Comparison of ENCODE assay signal across 1 cellular context in the genomic region with DNA sequence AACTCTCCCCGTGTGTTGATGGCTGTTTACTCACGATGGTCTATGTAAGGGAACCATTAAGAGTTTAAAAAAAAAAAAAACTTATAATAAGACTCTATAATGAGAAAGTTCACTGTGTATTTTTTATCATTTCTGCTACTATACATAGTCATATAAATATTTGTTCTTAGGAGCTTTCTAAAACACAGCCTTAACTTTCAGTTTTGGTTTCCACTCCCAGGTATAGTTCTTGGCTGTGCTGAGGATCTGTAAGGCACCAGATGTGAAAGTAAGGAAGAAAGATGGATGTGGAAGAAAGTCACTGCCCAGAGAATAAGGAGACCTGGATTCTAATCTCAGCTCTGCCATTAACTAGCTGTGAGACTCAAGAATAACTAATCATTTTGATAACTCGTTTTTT.
TF ChIP-seq lines count a peak whose summit lies in the region.

No MANE protein-coding gene starts in this region.

TF ChIP-seq in GM12878, 131 proteins besides CTCF, POLR2A, EP300 and RAD21 (continued from another document):
- TF ChIP-seq NKRF (conservative IDR thresholded peaks at IDR 0.05) (no peak), RUNX3 (IDR thresholded peaks at IDR 0.05; ENCODE audit: low read length) (no peak), BMI1 (IDR thresholded peaks at IDR 0.05; ENCODE audit: borderline replicate concordance) (no peak), MYC (IDR thresholded peaks at IDR 0.05; ENCODE audit: insufficient read depth, insufficient read length, insufficient replicate concordance, low read length, severe bottlenecking) (no peak), ZNF217 (IDR thresholded peaks at IDR 0.05) (no peak), ATF2 (IDR thresholded peaks at IDR 0.05; ENCODE audit: low read length) (no peak), HDGF (IDR thresholded peaks at IDR 0.05) (no peak), ZSCAN29 (IDR thresholded peaks at IDR 0.05) (no peak), BCL3 (IDR thresholded peaks at IDR 0.05; ENCODE audit: borderline replicate concordance, insufficient read depth, low read depth, low read length, poor library complexity, severe bottlenecking) (no peak), NR2C2 (IDR thresholded peaks at IDR 0.05; ENCODE audit: borderline replicate concordance, control insufficient read depth, insufficient read length, low read depth) (no peak), CBX5 (IDR thresholded peaks at IDR 0.05; ENCODE audit: low read depth) (no peak), NR2C1 (IDR thresholded peaks at IDR 0.05) (no peak), NBN (IDR thresholded peaks at IDR 0.05) (no peak)
